ENCODE assay signal across 1 cellular context in genomic region chr1:223748405-223748772, GRCh38.
TF ChIP-seq lines count a peak whose summit lies in the region.

No MANE protein-coding gene starts in this region.

TF ChIP-seq in GM23338, 12 proteins besides CTCF, POLR2A, EP300 and RAD21 (continued from another document):
- TF ChIP-seq REST (IDR thresholded peaks at IDR 0.05; ENCODE audit: unreplicated experiment) (no peak), POLR2AphosphoS5 (IDR thresholded peaks at IDR 0.05; ENCODE audit: low read depth) (0 out of 2 replicates have a peak, but pooled peaks have one; percentile 31)
